Comparison of ENCODE assay signal across 9 cellular contexts in the genomic region with DNA sequence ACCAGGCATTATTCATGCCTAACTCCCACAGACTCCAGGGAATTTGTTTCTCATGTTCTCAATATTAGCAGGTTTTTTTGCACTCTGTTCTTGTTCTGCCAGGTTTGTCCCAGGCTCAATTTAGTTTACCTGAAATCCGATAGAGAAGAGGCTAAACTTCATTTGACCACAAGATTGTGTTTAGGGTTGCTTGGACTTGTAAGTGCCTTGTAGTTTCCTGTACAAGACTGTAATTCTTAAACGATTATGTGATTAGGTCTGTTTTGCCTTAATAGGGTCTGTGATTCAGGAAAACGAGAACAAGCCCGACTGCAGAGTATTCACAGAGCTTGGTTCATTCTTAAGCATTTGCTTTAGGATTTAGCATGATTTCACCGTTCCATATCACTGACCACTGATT. TPM values are rescaled to one million over a fixed set of nuclear protein-coding genes. Genes with fewer than 3 reads are reported as not detected.
A peak's percentile ranks its signal among the peaks of the same experiment; 100 is the strongest.
DNase-seq lines count a peak whose midpoint lies in the region; ATAC-seq and TF ChIP-seq lines count a peak whose summit lies in the region.
"Had no signal": no experiment of that assay in that cellular context is flagged by ENCODE, and none has a peak within 500 bp of the region (broad histone marks: within the 10 kb centered on the region; RNA-seq: fewer than 3 reads in every experiment).

No MANE protein-coding gene starts in this region.

- no peaks in the 10 kb centered on the region for H3K9me3 ChIP-seq in endocrine pancreas (ENCODE audit: control insufficient read depth, low read length)
- no peaks in the 10 kb centered on the region for H3K9me3 ChIP-seq in A673 (ENCODE audit: low read depth, low read length, poor library complexity, severe bottlenecking)

- H3K4me3 Mint-ChIP-seq in T-helper 1 cell treated with Interleukin-12 subunit alpha and Interleukin-12 subunit beta and Interleukin-4 antibody, amounts not matched to agents 30 μg/mL and 1 μg/mL, for 36 hours: peak overlapping the region; percentile 14
- H3K4me3 Mint-ChIP-seq in natural killer cell treated with Interleukin-12 subunit alpha and Interleukin-12 subunit beta and Interleukin-15 and Interleukin-18, amount 100 ng/mL, for 72 hours: peak overlapping the region; percentile 89
- H3K4me3 Mint-ChIP-seq in type B pancreatic cell: peak overlapping the region; percentile 91
- H3K4me3 Mint-ChIP-seq: stimulated activated naive B cell treated with anti-CD40 and anti-IgM and Interleukin-4, amounts not matched to agents 10 μg/mL and 1 μg/mL and 100 μg/mL, for 72 hours had no signal

- in situ Hi-C loops in GM13976 (cut with MboI; ENCODE audit: low sequenced_read_pairs, unreplicated experiment): loop anchor here (25.0 kb wide), 2 partner anchors 190 to 940 kb away; partner anchors contain the start of gene CCDC83

- BruUV-seq in A673 (replicated peaks; lab: Mats Ljungman, UMichigan): no TSS peak

- no peak overlapping the region for H3K9ac ChIP-seq in endocrine pancreas (ENCODE audit: control insufficient read depth, insufficient read depth, low read length)

- H3K36me3 ChIP-seq in endocrine pancreas (ENCODE audit: control insufficient read depth, insufficient read depth, low read length) (no peaks in the 10 kb centered on the region), A673 (ENCODE audit: insufficient read depth, low read length, poor library complexity, severe bottlenecking) (no peaks in the 10 kb centered on the region)

- CTCF ChIA-PET in A673 (lab: Charles Lee): interaction anchor here (1.5 kb wide), 1 partner anchor 194 kb away, joined by 4 read pairs; no protein-coding TSS in a partner anchor

- no peaks in the 10 kb centered on the region for H3K27me3 ChIP-seq in endocrine pancreas (ENCODE audit: control insufficient read depth, insufficient read depth, low read length)
- H3K27me3 ChIP-seq in A673 (replicated peaks; ENCODE audit: insufficient read depth, low read depth, low read length, poor library complexity): no peaks in the 10 kb centered on the region

- intact Hi-C loops in A673 (cut with micrococcal nuclease; ENCODE audit: unreplicated experiment): loop anchor here (1.0 to 5.0 kb wide), 3 partner anchors 130 to 194 kb away; partner anchors contain the start of gene ME3

- no peak for ATAC-seq in natural killer cell treated with Interleukin-12 subunit alpha and Interleukin-12 subunit beta and Interleukin-15 and Interleukin-18, amount 100 ng/mL, for 72 hours

- H3K4me3 ChIP-seq in endocrine pancreas (ENCODE audit: control insufficient read depth, insufficient read depth, low read length) (peak overlapping the region; percentile 83), A673 (ENCODE audit: low read depth, low read length, poor library complexity, severe bottlenecking) (no peak overlapping the region)

- no peaks in the 10 kb centered on the region for H3K9me3 Mint-ChIP-seq in T-helper 1 cell treated with Interleukin-12 subunit alpha and Interleukin-12 subunit beta and Interleukin-4 antibody, amounts not matched to agents 30 μg/mL and 1 μg/mL, for 36 hours
- no peaks in the 10 kb centered on the region for H3K9me3 Mint-ChIP-seq in natural killer cell treated with Interleukin-12 subunit alpha and Interleukin-12 subunit beta and Interleukin-15 and Interleukin-18, amount 100 ng/mL, for 72 hours
- H3K9me3 Mint-ChIP-seq in type B pancreatic cell: no peaks in the 10 kb centered on the region
- H3K9me3 Mint-ChIP-seq: stimulated activated naive B cell treated with anti-CD40 and anti-IgM and Interleukin-4, amounts not matched to agents 10 μg/mL and 1 μg/mL and 100 μg/mL, for 72 hours had no signal

- peaks cover 2% of the 10 kb centered on the region for H3K36me3 Mint-ChIP-seq in T-helper 1 cell treated with Interleukin-12 subunit alpha and Interleukin-12 subunit beta and Interleukin-4 antibody, amounts not matched to agents 30 μg/mL and 1 μg/mL, for 36 hours (ENCODE audit: low read depth)
- no peaks in the 10 kb centered on the region for H3K36me3 Mint-ChIP-seq in natural killer cell treated with Interleukin-12 subunit alpha and Interleukin-12 subunit beta and Interleukin-15 and Interleukin-18, amount 100 ng/mL, for 72 hours
- peaks cover 14% of the 10 kb centered on the region for H3K36me3 Mint-ChIP-seq in type B pancreatic cell
- H3K36me3 Mint-ChIP-seq: stimulated activated naive B cell treated with anti-CD40 and anti-IgM and Interleukin-4, amounts not matched to agents 10 μg/mL and 1 μg/mL and 100 μg/mL, for 72 hours had no signal

- H3K27ac Mint-ChIP-seq in T-helper 1 cell treated with Interleukin-12 subunit alpha and Interleukin-12 subunit beta and Interleukin-4 antibody, amounts not matched to agents 30 μg/mL and 1 μg/mL, for 36 hours: no peak overlapping the region
- peak overlapping the region; percentile 61 to 82 for H3K27ac Mint-ChIP-seq in natural killer cell treated with Interleukin-12 subunit alpha and Interleukin-12 subunit beta and Interleukin-15 and Interleukin-18, amount 100 ng/mL, for 72 hours
- H3K27ac Mint-ChIP-seq in type B pancreatic cell: no peak overlapping the region
- H3K27ac Mint-ChIP-seq: stimulated activated naive B cell treated with anti-CD40 and anti-IgM and Interleukin-4, amounts not matched to agents 10 μg/mL and 1 μg/mL and 100 μg/mL, for 72 hours had no signal

- TF ChIP-seq CTCF in type B pancreatic cell (conservative IDR thresholded peaks at IDR 0.05) (no peak), A673 (conservative IDR thresholded peaks at IDR 0.05; ENCODE audit: low read depth, low read length) (no peak), GM13976 (IDR thresholded peaks at IDR 0.05; ENCODE audit: borderline replicate concordance, control extremely low read depth, extremely low read depth, insufficient read depth, missing control alignments) (no peak)

- no peak for DNase-seq in T-helper 1 cell
- no peak for DNase-seq in natural killer cell treated with Interleukin-12 subunit alpha and Interleukin-12 subunit beta and Interleukin-15 and Interleukin-18, amount 100 ng/mL, for 72 hours (ENCODE audit: low spot score)
- DNase-seq in type B pancreatic cell (ENCODE audit: extremely low spot score, unreplicated experiment): no peak
- no peak for DNase-seq in SHP77 treated with DMSO at 0.1 percent for 48 hours (lab: John Stamatoyannopoulos, UW)
- no peak for DNase-seq in A673 (ENCODE audit: low spot score)
- no peak for DNase-seq in GM13976 (ENCODE audit: low spot score)
- DNase-seq: stimulated activated naive B cell treated with anti-CD40 and anti-IgM and Interleukin-4, amounts not matched to agents 10 μg/mL and 1 μg/mL and 100 μg/mL, for 72 hours had no signal

- no peak overlapping the region for H3K27ac ChIP-seq in A673 (ENCODE audit: low read depth, low read length, poor library complexity, severe bottlenecking)

- H3K4me1 ChIP-seq in endocrine pancreas (ENCODE audit: control insufficient read depth, insufficient read depth, low read length): peaks cover 10% of the 10 kb centered on the region
- peaks cover 26% of the 10 kb centered on the region for H3K4me1 ChIP-seq in A673 (ENCODE audit: insufficient read depth, low read length, poor library complexity, severe bottlenecking)

- POLR2A ChIA-PET in A673 (lab: Charles Lee; ENCODE audit: low non-redundant PET): no interaction called here

- peaks cover 49% of the 10 kb centered on the region for H3K4me1 Mint-ChIP-seq in T-helper 1 cell treated with Interleukin-12 subunit alpha and Interleukin-12 subunit beta and Interleukin-4 antibody, amounts not matched to agents 30 μg/mL and 1 μg/mL, for 36 hours (ENCODE audit: low read depth)
- peaks cover 58 to 59% of the 10 kb centered on the region in 2 donors for H3K4me1 Mint-ChIP-seq in natural killer cell treated with Interleukin-12 subunit alpha and Interleukin-12 subunit beta and Interleukin-15 and Interleukin-18, amount 100 ng/mL, for 72 hours (ENCODE audit: low read depth in 2 of 2)
- H3K4me1 Mint-ChIP-seq in type B pancreatic cell (ENCODE audit: unreplicated experiment): peaks cover 35% of the 10 kb centered on the region

- peaks cover 49% of the 10 kb centered on the region for H3K27me3 Mint-ChIP-seq in T-helper 1 cell treated with Interleukin-12 subunit alpha and Interleukin-12 subunit beta and Interleukin-4 antibody, amounts not matched to agents 30 μg/mL and 1 μg/mL, for 36 hours (ENCODE audit: low read depth)
- peaks cover 0 to 2% of the 10 kb centered on the region in 2 donors for H3K27me3 Mint-ChIP-seq in natural killer cell treated with Interleukin-12 subunit alpha and Interleukin-12 subunit beta and Interleukin-15 and Interleukin-18, amount 100 ng/mL, for 72 hours
- peaks cover 12% of the 10 kb centered on the region for H3K27me3 Mint-ChIP-seq in type B pancreatic cell

RNA-seq across cellular contexts. Expression of gene PRSS23, which starts 1.8 kb away (rescaled TPM):
- total RNA-seq in natural killer cell treated with Interleukin-12 subunit alpha and Interleukin-12 subunit beta and Interleukin-15 and Interleukin-18, amount 100 ng/mL, for 72 hours: 1 to 10 TPM in 1 of 2 donors, under 1 TPM in 1; 0.95 to 3.4 TPM
- total RNA-seq in type B pancreatic cell (ENCODE audit: low replicate concordance) (47.1 and 48.1 TPM in 2 replicates), A673 (2021) (9.4 and 12.1 TPM in 2 replicates)

Comparison
In these comparisons a context has a peak if more than half of its experiments do, and no peak if none do; other contexts are left out.
1. H3K27ac Mint-ChIP-seq: peak in natural killer cell treated with Interleukin-12 subunit alpha and Interleukin-12 subunit beta and Interleukin-15 and Interleukin-18, amount 100 ng/mL, for 72 hours (2 of 2); none in T-helper 1 cell treated with Interleukin-12 subunit alpha and Interleukin-12 subunit beta and Interleukin-4 antibody, amounts not matched to agents 30 μg/mL and 1 μg/mL, for 36 hours (single experiment) and type B pancreatic cell (single experiment).
2. H3K4me3 Mint-ChIP-seq: peak in every context shown above with its lines; median percentile 91 in type B pancreatic cell; 89 in natural killer cell treated with Interleukin-12 subunit alpha and Interleukin-12 subunit beta and Interleukin-15 and Interleukin-18, amount 100 ng/mL, for 72 hours; 14 in T-helper 1 cell treated with Interleukin-12 subunit alpha and Interleukin-12 subunit beta and Interleukin-4 antibody, amounts not matched to agents 30 μg/mL and 1 μg/mL, for 36 hours.